Comparison of ENCODE assay signal across 8 cellular contexts in the genomic region with DNA sequence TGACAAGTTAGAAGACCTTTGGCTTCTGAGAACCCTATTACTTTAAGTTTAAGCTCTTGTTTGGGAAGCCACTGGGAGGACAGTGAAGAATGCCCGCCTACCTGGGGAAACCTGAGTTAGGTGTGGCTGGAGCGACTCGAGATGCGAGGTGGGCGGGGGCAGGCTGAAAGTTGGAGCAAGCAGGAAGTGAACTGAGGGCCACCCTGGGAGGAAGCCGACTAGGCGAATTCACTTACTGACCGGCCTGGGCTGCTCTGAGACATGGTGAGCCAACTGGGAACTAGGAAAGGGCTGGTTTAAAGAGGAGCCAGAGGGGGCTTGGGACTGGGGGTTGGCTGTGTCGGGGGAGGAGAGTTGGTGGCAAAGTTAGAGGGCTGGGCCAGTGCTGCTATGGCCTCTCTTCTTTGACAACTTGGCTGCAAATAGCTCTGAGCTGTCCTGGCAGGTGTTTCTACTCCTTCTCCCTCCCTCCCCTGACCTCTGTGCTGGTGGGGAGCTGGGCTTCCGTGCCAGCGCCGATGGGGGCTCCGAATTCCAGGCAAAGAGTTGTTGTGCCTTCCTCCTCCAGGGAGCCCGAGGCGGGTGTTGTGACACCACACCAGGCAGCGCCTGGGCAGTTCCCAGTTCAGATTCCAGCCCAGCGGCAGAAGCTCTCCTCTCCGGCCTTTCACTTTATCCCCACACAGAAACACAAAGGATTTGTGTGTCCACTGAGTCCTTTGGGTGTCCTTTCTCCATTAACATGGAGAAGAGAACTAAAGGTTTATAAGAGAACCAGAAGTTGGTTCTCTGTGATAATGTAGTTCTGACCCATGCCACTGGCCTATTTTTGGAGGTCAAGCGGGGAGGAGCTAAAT. TPM values are rescaled to one million over a fixed set of nuclear protein-coding genes. Genes with fewer than 3 reads are reported as not detected.
DNase-seq lines count a peak whose midpoint lies in the region; ATAC-seq and TF ChIP-seq lines count a peak whose summit lies in the region.

VAMP8 (plus strand) TSS at position 201 of the 857 bp plus-strand sequence; CDS start at position 262, 61 bp downstream.

- H3K4me3 Mint-ChIP-seq in WTC11 = peak within 1 kb of the TSS; percentile 79
- peak within 1 kb of the TSS; percentile 90 for H3K4me3 Mint-ChIP-seq in stimulated activated memory B cell treated with anti-CD40 and anti-IgM and Interleukin-4, amounts not matched to agents 10 μg/mL and 1 μg/mL and 100 μg/mL, for 72 hours

- ATAC-seq in GM19328 (IDR thresholded peaks at IDR 0.05; ENCODE audit: unreplicated experiment) (peak; percentile 55), WTC11 (peak; percentile 91)
- peak; percentile 84 for ATAC-seq in stimulated activated memory B cell treated with anti-CD40 and anti-IgM and Interleukin-4, amounts not matched to agents 10 μg/mL and 1 μg/mL and 100 μg/mL, for 72 hours

- CTCF ChIA-PET in WTC11 (lab: Charles Lee) = interaction anchor here (0.7 to 2.1 kb wide), 7 partner anchors 15 to 290 kb away, joined by 3 to 12 read pairs (median 5); partner anchors contain the start of gene RNF181

- DNase-seq in AML-193 (lab: John Stamatoyannopoulos, UW) = peak; percentile 61 to 70
- DNase-seq in HuH-7.5 (ENCODE audit: low spot score) = peak; percentile 56
- DNase-seq in WTC11 (ENCODE audit: low spot score) = peak; percentile 84
- no peak for DNase-seq in coronary artery (ENCODE audit: low spot score)
- DNase-seq in GOT3 (lab: John Stamatoyannopoulos, UW) = no peak

- 0 out of 2 replicates have a peak, but pooled peaks cover 3% of the 10 kb centered on the region for H3K36me3 Mint-ChIP-seq in WTC11
- H3K36me3 Mint-ChIP-seq in stimulated activated memory B cell treated with anti-CD40 and anti-IgM and Interleukin-4, amounts not matched to agents 10 μg/mL and 1 μg/mL and 100 μg/mL, for 72 hours = peaks cover 32% of the 10 kb centered on the region

- H3K36me3 ChIP-seq in mesodermal cell (ENCODE audit: control insufficient read depth, insufficient read depth, low read length) = no peaks in the 10 kb centered on the region

- peak within 1 kb of the TSS; percentile 49 for H3K4me3 ChIP-seq in coronary artery
- peak within 1 kb of the TSS; percentile 21 for H3K4me3 ChIP-seq in mesodermal cell (ENCODE audit: extremely low read depth, insufficient read depth, low read length, poor library complexity, severe bottlenecking)

- no peak for TF ChIP-seq CTCF in WTC11 (IDR thresholded peaks at IDR 0.05)
- TF ChIP-seq CTCF in coronary artery (IDR thresholded peaks at IDR 0.05) = no peak

- H3K9me3 ChIP-seq in mesodermal cell (ENCODE audit: control insufficient read depth, low read length) = no peaks in the 10 kb centered on the region

- H3K27ac ChIP-seq in coronary artery (peak within 1 kb of the TSS; percentile 37 to 80), mesodermal cell (ENCODE audit: low read depth, low read length, severe bottlenecking) (peak within 1 kb of the TSS; percentile 75)

- peak within 1 kb of the TSS; percentile 64 for H3K27ac Mint-ChIP-seq in WTC11
- H3K27ac Mint-ChIP-seq in stimulated activated memory B cell treated with anti-CD40 and anti-IgM and Interleukin-4, amounts not matched to agents 10 μg/mL and 1 μg/mL and 100 μg/mL, for 72 hours = peak within 1 kb of the TSS; percentile 88

- peaks cover 34% of the 10 kb centered on the region for H3K4me1 ChIP-seq in mesodermal cell (ENCODE audit: control insufficient read depth, insufficient read depth, low read length, poor library complexity, severe bottlenecking)

- H3K4me1 Mint-ChIP-seq in WTC11 = peaks cover 35% of the 10 kb centered on the region
- peaks cover 38% of the 10 kb centered on the region for H3K4me1 Mint-ChIP-seq in stimulated activated memory B cell treated with anti-CD40 and anti-IgM and Interleukin-4, amounts not matched to agents 10 μg/mL and 1 μg/mL and 100 μg/mL, for 72 hours

- WGBS in mesodermal cell (ENCODE audit: insufficient coverage in 2 of 2), 2 experiments = 14 to 16% methylated on average over 17 of the region's 19 CpGs

- H3K9me3 Mint-ChIP-seq in WTC11 = no peaks in the 10 kb centered on the region
- H3K9me3 Mint-ChIP-seq in stimulated activated memory B cell treated with anti-CD40 and anti-IgM and Interleukin-4, amounts not matched to agents 10 μg/mL and 1 μg/mL and 100 μg/mL, for 72 hours = no peaks in the 10 kb centered on the region

- POLR2A ChIA-PET in WTC11 (lab: Charles Lee) = interaction anchor here (0.6 to 1.9 kb wide), 8 partner anchors 10 to 231 kb away, joined by 3 to 9 read pairs (median 5); partner anchors contain the start of genes C2orf68 and MAT2A

- peaks cover 15% of the 10 kb centered on the region for H3K27me3 Mint-ChIP-seq in WTC11 (ENCODE audit: low read depth)
- no peaks in the 10 kb centered on the region for H3K27me3 Mint-ChIP-seq in stimulated activated memory B cell treated with anti-CD40 and anti-IgM and Interleukin-4, amounts not matched to agents 10 μg/mL and 1 μg/mL and 100 μg/mL, for 72 hours

TF ChIP-seq in WTC11, 78 proteins besides CTCF, POLR2A, EP300 and RAD21:
- TF ChIP-seq PRDM15 (CRISPR knock-in tag; IDR thresholded peaks at IDR 0.05) (peak; percentile 74), FOXP1 (CRISPR knock-in tag; IDR thresholded peaks at IDR 0.05; ENCODE audit: borderline replicate concordance) (no peak)
- TF ChIP-seq, protein P1, sequence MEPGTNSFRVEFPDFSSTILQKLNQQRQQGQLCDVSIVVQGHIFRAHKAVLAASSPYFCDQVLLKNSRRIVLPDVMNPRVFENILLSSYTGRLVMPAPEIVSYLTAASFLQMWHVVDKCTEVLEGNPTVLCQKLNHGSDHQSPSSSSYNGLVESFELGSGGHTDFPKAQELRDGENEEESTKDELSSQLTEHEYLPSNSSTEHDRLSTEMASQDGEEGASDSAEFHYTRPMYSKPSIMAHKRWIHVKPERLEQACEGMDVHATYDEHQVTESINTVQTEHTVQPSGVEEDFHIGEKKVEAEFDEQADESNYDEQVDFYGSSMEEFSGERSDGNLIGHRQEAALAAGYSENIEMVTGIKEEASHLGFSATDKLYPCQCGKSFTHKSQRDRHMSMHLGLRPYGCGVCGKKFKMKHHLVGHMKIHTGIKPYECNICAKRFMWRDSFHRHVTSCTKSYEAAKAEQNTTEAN (CRISPR knock-in tag; IDR thresholded peaks at IDR 0.05) = no peak
TF ChIP-seq in WTC11: peak in this region for 1.

RNA-seq across cellular contexts. Expression of gene VAMP8, which starts in this region (rescaled TPM):
- 48.8 to 55.4 TPM (median 52.0 TPM) in 3 replicates for total RNA-seq in WTC11 (2021)
- 30.9 TPM for polyA plus RNA-seq in mesodermal cell (2013, experiment 1 of 2)
- 23.9 TPM for polyA plus RNA-seq in mesodermal cell (2013, experiment 2 of 2)

Comparison
In these comparisons a context has a peak if more than half of its experiments do, and no peak if none do; other contexts are left out.
1. DNase-seq: peak in AML-193 (2 of 2), HuH-7.5 (single experiment) and WTC11 (single experiment); none in coronary artery (single experiment) and GOT3 (single experiment).
2. Peak in every context shown above with its lines, with median percentiles within 50 percentile points of each other: ATAC-seq.